Comparison of ENCODE assay signal across 8 cellular contexts in the genomic region with DNA sequence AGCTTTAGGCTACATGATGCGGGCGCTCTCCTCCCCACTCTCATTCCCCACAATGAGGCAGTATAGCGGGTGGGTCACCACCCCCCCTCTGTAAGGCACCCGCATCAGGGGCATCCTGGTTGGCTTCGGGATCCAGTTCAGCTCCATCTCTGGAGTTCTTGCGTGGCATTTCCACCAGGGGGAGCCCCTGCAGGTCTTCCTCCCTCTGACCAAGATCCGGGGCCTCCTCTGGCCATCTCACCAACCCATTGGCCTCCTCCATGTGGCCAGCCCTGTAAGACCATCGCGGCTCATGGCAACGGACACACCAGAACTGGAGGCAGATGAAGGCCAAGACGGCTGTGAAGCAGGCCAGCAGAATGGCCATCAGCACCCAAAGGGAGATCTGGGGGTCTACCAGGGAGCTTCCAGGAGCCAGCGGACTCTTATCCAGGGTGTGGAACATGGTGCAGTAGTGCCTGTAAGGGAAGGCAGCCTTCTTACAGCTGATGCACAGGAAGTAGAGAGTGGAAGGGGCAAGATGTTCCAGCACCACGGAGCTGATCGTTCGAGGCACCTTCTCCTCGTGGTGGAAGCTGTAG.
A peak's percentile ranks its signal among the peaks of the same experiment; 100 is the strongest.
DNase-seq lines count a peak whose midpoint lies in the region; ATAC-seq and TF ChIP-seq lines count a peak whose summit lies in the region.

No MANE protein-coding gene starts in this region.

- H3K4me3 Mint-ChIP-seq in Calu3 (ENCODE audit: low read depth, unreplicated experiment): no peak overlapping the region

- no TSS peak for BruUV-seq in Calu3 (replicated peaks; lab: Mats Ljungman, UMichigan)

- TF ChIP-seq CTCF in Calu3 (IDR thresholded peaks at IDR 0.05; ENCODE audit: unreplicated experiment) (peak; percentile 68), foreskin fibroblast (IDR thresholded peaks at IDR 0.05; ENCODE audit: low read depth, low read length) (peak; percentile 49)

- DNase-seq in Calu3: peak; percentile 70
- DNase-seq in HK-2 (ENCODE audit: unreplicated experiment): peak; percentile 21
- DNase-seq in activated CD4-positive, alpha-beta T cell treated with anti-CD3 and anti-CD28 coated beads, Interleukin-2, amount 50 U/mL, for 48 hours: peak; percentile 50 to 58
- peak in 1 of 2 donors; percentile 43 for DNase-seq in foreskin fibroblast
- peak; percentile 42 for DNase-seq in stimulated activated CD4-positive, alpha-beta T cell treated with anti-CD3 and anti-CD28 coated beads, Interleukin-4, amount 100 ng/mL, for 1 hour
- DNase-seq in NOMO-1 treated with DMSO at 0.1 percent for 48 hours (lab: John Stamatoyannopoulos, UW; ENCODE audit: unreplicated experiment): no peak

- no peak overlapping the region for H3K4me3 ChIP-seq in foreskin fibroblast (ENCODE audit: low read depth in 1 of 2, low read length in 2 of 2)

- H3K27ac Mint-ChIP-seq in Calu3 (ENCODE audit: unreplicated experiment): no peak overlapping the region

- no peak for ATAC-seq in HG03196 (IDR thresholded peaks at IDR 0.05; ENCODE audit: unreplicated experiment)
- no peak for ATAC-seq in GM18519 (IDR thresholded peaks at IDR 0.05; ENCODE audit: low FRiP score, unreplicated experiment)

- intact Hi-C loops in Calu3 (cut with micrococcal nuclease; ENCODE audit: unreplicated experiment): loop anchor here (1.0 to 5.0 kb wide), 2 partner anchors 134 to 374 kb away; no protein-coding TSS in a partner anchor

- H3K27me3 Mint-ChIP-seq in Calu3 (ENCODE audit: unreplicated experiment): no peaks in the 10 kb centered on the region

- H3K36me3 Mint-ChIP-seq in Calu3 (ENCODE audit: insufficient read depth, unreplicated experiment): no peaks in the 10 kb centered on the region

- no peaks in the 10 kb centered on the region for H3K9me3 Mint-ChIP-seq in Calu3 (ENCODE audit: low read depth, unreplicated experiment)

- CTCF ChIA-PET in Calu3 (lab: Charles Lee): interaction anchor here (0.6 to 1.8 kb wide), 8 partner anchors 16 to 426 kb away, joined by 3 to 10 read pairs (median 4); no protein-coding TSS in a partner anchor

- no peaks in the 10 kb centered on the region for H3K4me1 Mint-ChIP-seq in Calu3 (ENCODE audit: low read depth, unreplicated experiment)
